In the genomic region with DNA sequence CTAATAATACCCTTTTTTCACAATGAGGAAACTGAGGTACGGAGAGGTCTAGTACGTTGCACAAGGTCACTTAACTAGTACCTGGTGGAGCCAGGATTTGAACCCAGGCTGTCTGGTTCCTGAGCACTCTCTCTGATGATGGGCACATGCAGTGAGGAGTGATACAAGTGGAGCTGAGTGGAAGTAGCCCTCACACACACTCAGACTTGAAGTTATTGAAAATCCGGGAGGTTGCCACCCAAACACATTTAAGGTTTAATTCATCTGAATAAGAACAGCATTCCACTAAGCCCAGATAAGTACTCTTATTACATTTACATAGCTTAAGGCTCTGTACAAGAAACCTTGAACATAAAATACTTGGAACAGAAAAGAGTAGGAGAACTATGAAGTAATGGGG, we compare ENCODE assay signal across 23 cellular contexts. TPM values are rescaled to one million over a fixed set of nuclear protein-coding genes. Genes with fewer than 3 reads are reported as not detected.
DNase-seq lines count a peak whose midpoint lies in the region; ATAC-seq and TF ChIP-seq lines count a peak whose summit lies in the region.
"Had no signal": no experiment of that assay in that cellular context is flagged by ENCODE, and none has a peak within 500 bp of the region (broad histone marks: within the 10 kb centered on the region; RNA-seq: fewer than 3 reads in every experiment).

No MANE protein-coding gene starts in this region.

- TF ChIP-seq POLR2A in stomach (IDR thresholded peaks at IDR 0.05) (no peak), heart left ventricle (IDR thresholded peaks at IDR 0.05) (no peak)

- intact Hi-C loops in stomach (cut with DNase I; ENCODE audit: low total_unique reads) (no loop called here), heart left ventricle (cut with DNase I) (no loop called here)

- no peak for DNase-seq in activated T-cell treated with anti-CD3 and anti-CD28 coated beads, Interleukin-2, amount 50 U/mL, for 4 hours
- DNase-seq in activated T-cell treated with anti-CD3 and anti-CD28 coated beads, Interleukin-2, amount 50 U/mL, for 48 hours = no peak
- DNase-seq in activated CD4-positive, alpha-beta memory T cell treated with anti-CD3 and anti-CD28 coated beads, Interleukin-2, amount 10 ng/mL, durations not matched to agents 7 days and 5 days = no peak
- DNase-seq in immature natural killer cell (no peak), stomach (no peak), anterior cingulate cortex (lab: John Stamatoyannopoulos, UW) (no peak), heart left ventricle (no peak)
- DNase-seq: ACHN; adrenal gland; C1 segment of cervical spinal cord; dermis blood vessel endothelial cell; H9; kidney glomerular epithelial cell; NCI-H226; PC-3; stimulated activated CD4-positive, alpha-beta T cell treated with anti-CD3 and anti-CD28 coated beads, Interleukin-4, amount 100 ng/mL, for 1 hour had no signal

- peaks cover 3% of the 10 kb centered on the region for H3K36me3 Mint-ChIP-seq in activated T-cell treated with anti-CD3 and anti-CD28 coated beads, Interleukin-2, amount 50 U/mL, for 4 hours (ENCODE audit: insufficient read depth)
- H3K36me3 Mint-ChIP-seq in activated CD4-positive, alpha-beta memory T cell treated with anti-CD3 and anti-CD28 coated beads, Interleukin-2, amount 10 ng/mL, durations not matched to agents 7 days and 5 days (ENCODE audit: low read depth) = peaks cover 59% of the 10 kb centered on the region
- H3K36me3 Mint-ChIP-seq in immature natural killer cell = peaks cover 0 to 5% (median 2%) of the 10 kb centered on the region in 3 donors
- H3K36me3 Mint-ChIP-seq: WTC11 had no signal

- CTCF ChIA-PET in activated CD4-positive, alpha-beta memory T cell treated with anti-CD3 and anti-CD28 coated beads, Interleukin-2, amount 10 ng/mL, durations not matched to agents 7 days and 5 days (lab: Charles Lee) = interaction anchor here (1.9 to 3.5 kb wide), 5 partner anchors 11 to 27 kb away, joined by 6 to 13 read pairs (median 7); no protein-coding TSS in a partner anchor

- no peak for ATAC-seq in activated T-cell treated with anti-CD3 and anti-CD28 coated beads, Interleukin-2, amount 50 U/mL, for 4 hours
- no peak for ATAC-seq in HG03354 (IDR thresholded peaks at IDR 0.05; ENCODE audit: poor library complexity, severe bottlenecking, unreplicated experiment)
- ATAC-seq in heart left ventricle = no peak
- ATAC-seq: PC-3 had no signal

- 76 to 93% (median 79%) methylated on average over 3 of the region's 3 CpGs for WGBS in stomach, 5 donors
- 84 to 96% (median 94%) methylated on average over 3 of the region's 3 CpGs for WGBS in heart left ventricle, 4 donors

- POLR2A ChIA-PET in activated CD4-positive, alpha-beta memory T cell treated with anti-CD3 and anti-CD28 coated beads, Interleukin-2, amount 10 ng/mL, durations not matched to agents 7 days and 5 days (lab: Charles Lee) = interaction anchor here (0.9 to 17.3 kb wide), 11 partner anchors 9 to 587 kb away, joined by 3 to 447 read pairs (median 4); a partner anchor contains a TSS

- peak overlapping the region; percentile 92 for H3K4me3 Mint-ChIP-seq in activated T-cell treated with anti-CD3 and anti-CD28 coated beads, Interleukin-2, amount 50 U/mL, for 4 hours
- peak overlapping the region; percentile 87 for H3K4me3 Mint-ChIP-seq in activated CD4-positive, alpha-beta memory T cell treated with anti-CD3 and anti-CD28 coated beads, Interleukin-2, amount 10 ng/mL, durations not matched to agents 7 days and 5 days
- peak overlapping the region; percentile 3 to 98 (median 44) for H3K4me3 Mint-ChIP-seq in immature natural killer cell
- H3K4me3 Mint-ChIP-seq: H9, memory B cell, neural crest cell, WTC11 had no signal

- no peaks in the 10 kb centered on the region for H3K9me3 Mint-ChIP-seq in activated T-cell treated with anti-CD3 and anti-CD28 coated beads, Interleukin-2, amount 50 U/mL, for 4 hours
- H3K9me3 Mint-ChIP-seq in activated CD4-positive, alpha-beta memory T cell treated with anti-CD3 and anti-CD28 coated beads, Interleukin-2, amount 10 ng/mL, durations not matched to agents 7 days and 5 days = no peaks in the 10 kb centered on the region
- no peaks in the 10 kb centered on the region for H3K9me3 Mint-ChIP-seq in immature natural killer cell
- H3K9me3 Mint-ChIP-seq: H9, neural crest cell, WTC11 had no signal

- no peaks in the 10 kb centered on the region for H3K27me3 ChIP-seq in stomach
- H3K27me3 ChIP-seq in heart left ventricle = peaks cover 0 to 45% (median 0%) of the 10 kb centered on the region in 9 donors

- H3K36me3 ChIP-seq in stomach = no peaks in the 10 kb centered on the region
- H3K36me3 ChIP-seq in heart left ventricle = no peaks in the 10 kb centered on the region
- H3K36me3 ChIP-seq: adrenal gland had no signal

- H3K27ac ChIP-seq in stomach (peak overlapping the region in 4 of 5 donors; percentile 9 to 23 (median 16)), heart left ventricle (peak overlapping the region in 1 of 12 donors; percentile 74)
- H3K27ac ChIP-seq: adrenal gland had no signal

- H3K4me3 ChIP-seq in stomach = peak overlapping the region in 1 of 4 donors; percentile 11
- peak overlapping the region in 1 of 12 donors; percentile 47 for H3K4me3 ChIP-seq in heart left ventricle
- H3K4me3 ChIP-seq: adrenal gland had no signal

- peaks cover 61% of the 10 kb centered on the region for H3K4me1 Mint-ChIP-seq in activated T-cell treated with anti-CD3 and anti-CD28 coated beads, Interleukin-2, amount 50 U/mL, for 4 hours (ENCODE audit: low read depth)
- peaks cover 40% of the 10 kb centered on the region for H3K4me1 Mint-ChIP-seq in activated CD4-positive, alpha-beta memory T cell treated with anti-CD3 and anti-CD28 coated beads, Interleukin-2, amount 10 ng/mL, durations not matched to agents 7 days and 5 days
- H3K4me1 Mint-ChIP-seq in immature natural killer cell = peaks cover 88 to 95% of the 10 kb centered on the region in 2 donors

- H3K4me1 ChIP-seq in stomach (peaks cover 0 to 3% (median 0%) of the 10 kb centered on the region in 4 donors), heart left ventricle (no peaks in the 10 kb centered on the region)
- H3K4me1 ChIP-seq: adrenal gland had no signal

- H3K9me3 ChIP-seq in stomach (no peaks in the 10 kb centered on the region), heart left ventricle (no peaks in the 10 kb centered on the region)
- H3K9me3 ChIP-seq: adrenal gland had no signal

- no peak for TF ChIP-seq EP300 in stomach (IDR thresholded peaks at IDR 0.05)

- TF ChIP-seq CTCF in stomach (IDR thresholded peaks at IDR 0.05) (no peak), heart left ventricle (IDR thresholded peaks at IDR 0.05) (no peak)

- H3K27me3 Mint-ChIP-seq in activated T-cell treated with anti-CD3 and anti-CD28 coated beads, Interleukin-2, amount 50 U/mL, for 4 hours (ENCODE audit: low read depth) = no peaks in the 10 kb centered on the region
- H3K27me3 Mint-ChIP-seq in activated CD4-positive, alpha-beta memory T cell treated with anti-CD3 and anti-CD28 coated beads, Interleukin-2, amount 10 ng/mL, durations not matched to agents 7 days and 5 days = no peaks in the 10 kb centered on the region
- peaks cover under 1 to 5% (median 2%) of the 10 kb centered on the region in 3 donors for H3K27me3 Mint-ChIP-seq in immature natural killer cell (ENCODE audit: low read depth in 3 of 3)
- H3K27me3 Mint-ChIP-seq: memory B cell had no signal

- peak overlapping the region; percentile 85 for H3K27ac Mint-ChIP-seq in activated CD4-positive, alpha-beta memory T cell treated with anti-CD3 and anti-CD28 coated beads, Interleukin-2, amount 10 ng/mL, durations not matched to agents 7 days and 5 days
- H3K27ac Mint-ChIP-seq in immature natural killer cell = peak overlapping the region; percentile 38 to 91 (median 81)
- H3K27ac Mint-ChIP-seq: H9, memory B cell, WTC11 had no signal

RNA-seq across cellular contexts. Expression of a gene that starts 4.8 kb away (rescaled TPM):
- total RNA-seq in activated T-cell treated with anti-CD3 and anti-CD28 coated beads, Interleukin-2, amount 50 U/mL, for 4 hours = 10 to 100 TPM; 19.5 to 40.4 (median 26.4) TPM
- 100 to 1,000 TPM; 108 to 111 TPM for total RNA-seq in activated CD4-positive, alpha-beta memory T cell treated with anti-CD3 and anti-CD28 coated beads, Interleukin-2, amount 10 ng/mL, durations not matched to agents 7 days and 5 days
- polyA plus RNA-seq in immature natural killer cell (10 to 100 TPM; 41.7 to 67.5 (median 46.0) TPM), stomach (1 to 10 TPM in 2 of 3 donors, under 1 TPM in 1; 0.45 to 2.6 (median 1.2) TPM), heart left ventricle (under 1 TPM; 0.30 to 0.57 TPM)
- total RNA-seq in stomach (10 to 100 TPM in 2 of 5 donors, 1 to 10 TPM in 1, not detected in 2; 3.5 to 29.1 (median 17.0) TPM), heart left ventricle (1 to 10 TPM in 4 of 9 donors, under 1 TPM in 4, not detected in 1; 0.24 to 5.0 (median 1.2) TPM)
- total RNA-seq: dermis blood vessel endothelial cell, epithelial cell of proximal tubule, H9, PC-3, pulmonary artery endothelial cell had no signal

RNA-seq across cellular contexts. Expression of a gene that starts 12.1 kb away (rescaled TPM):
- total RNA-seq in activated T-cell treated with anti-CD3 and anti-CD28 coated beads, Interleukin-2, amount 50 U/mL, for 4 hours = under 1 TPM; 0.38 to 0.53 (median 0.41) TPM
- under 1 TPM in 1 of 2 experiments, not detected in 1; 0.13 TPM for total RNA-seq in activated CD4-positive, alpha-beta memory T cell treated with anti-CD3 and anti-CD28 coated beads, Interleukin-2, amount 10 ng/mL, durations not matched to agents 7 days and 5 days
- polyA plus RNA-seq in immature natural killer cell (not detected), stomach (not detected), heart left ventricle (not detected)
- total RNA-seq in stomach (not detected), heart left ventricle (not detected)
- total RNA-seq: dermis blood vessel endothelial cell, epithelial cell of proximal tubule, H9, neural crest cell, PC-3, pulmonary artery endothelial cell, WTC11 had no signal
- polyA plus RNA-seq: adrenal gland had no signal

RNA-seq across cellular contexts. Expression of a gene that starts 54.5 kb away (rescaled TPM):
- under 1 TPM; 0.61 to 0.92 (median 0.76) TPM for total RNA-seq in activated T-cell treated with anti-CD3 and anti-CD28 coated beads, Interleukin-2, amount 50 U/mL, for 4 hours
- 1 to 10 TPM; 3.7 to 4.3 TPM for total RNA-seq in activated CD4-positive, alpha-beta memory T cell treated with anti-CD3 and anti-CD28 coated beads, Interleukin-2, amount 10 ng/mL, durations not matched to agents 7 days and 5 days
- polyA plus RNA-seq in immature natural killer cell (1 to 10 TPM in 2 of 3 donors, not detected in 1; 1.4 to 2.1 TPM), stomach (not detected), heart left ventricle (not detected)
- total RNA-seq in stomach (1 to 10 TPM in 2 of 5 donors, not detected in 3; 1.1 to 1.3 TPM), heart left ventricle (under 1 TPM in 1 of 9 donors, not detected in 8; 0.24 TPM)
- total RNA-seq: adrenal gland, dermis blood vessel endothelial cell, epithelial cell of proximal tubule, frontal cortex, H9, neural crest cell, PC-3, pulmonary artery endothelial cell, WTC11 had no signal
